17 cellular contexts compared by ENCODE assay signal in the genomic region with DNA sequence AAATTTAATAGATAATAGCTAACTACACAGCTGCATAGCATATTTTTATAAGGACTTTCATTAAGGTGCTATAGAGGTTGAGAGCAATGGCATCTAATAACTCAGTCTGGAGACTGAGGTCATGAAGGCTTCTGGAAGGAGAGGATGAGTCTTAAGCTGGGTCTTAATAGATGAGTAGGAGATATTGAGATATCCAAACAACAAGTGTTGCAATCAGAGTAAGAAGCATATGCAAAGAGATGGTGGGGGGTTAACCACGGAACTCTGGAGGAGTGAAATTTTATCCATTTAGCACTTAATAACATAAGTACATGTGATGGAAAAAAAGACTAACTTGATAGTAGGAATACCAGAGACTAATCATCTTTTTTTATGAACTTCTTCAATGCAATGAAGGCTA.
DNase-seq lines count a peak whose midpoint lies in the region; ATAC-seq and TF ChIP-seq lines count a peak whose summit lies in the region.
"Had no signal": no experiment of that assay in that cellular context is flagged by ENCODE, and none has a peak within 500 bp of the region (broad histone marks: within the 10 kb centered on the region; RNA-seq: fewer than 3 reads in every experiment).

No MANE protein-coding gene starts in this region.

- POLR2A ChIA-PET in GM10248 (lab: Yijun Ruan, JAX): no interaction called here

- H3K27me3 ChIP-seq in psoas muscle (ENCODE audit: insufficient read depth in 3 of 3, low read length in 2 of 3): peaks cover 0 to 2% (median 0%) of the 10 kb centered on the region in 3 donors
- H3K27me3 ChIP-seq: BLaER1 treated with 17β-estradiol and CSF1 and Interleukin-3, amounts not matched to agents 10 nM and 100 nM had no signal

- H3K27ac ChIP-seq in psoas muscle: no peak overlapping the region
- H3K27ac ChIP-seq: BLaER1 treated with 17β-estradiol and CSF1 and Interleukin-3, amounts not matched to agents 10 nM and 100 nM had no signal

- DNase-seq in NCI-H82 (lab: John Stamatoyannopoulos, UW) (peak; percentile 13), NCI-H82 treated with DMSO at 0.1 percent for 48 hours (lab: John Stamatoyannopoulos, UW; ENCODE audit: unreplicated experiment) (no peak), NCI-H460 (ENCODE audit: extremely low read depth, low read depth) (peak; percentile 72), fibroblast of mammary gland (ENCODE audit: low read depth) (peak; percentile 10), omental fat pad (ENCODE audit: low spot score) (no peak), GM10248 (ENCODE audit: extremely low spot score) (no peak), psoas muscle (no peak)
- DNase-seq in central memory CD4-positive, alpha-beta T cell: no peak
- DNase-seq: 8988T; Calu3; CD8-positive, alpha-beta T cell; DMS79 treated with DMSO at 0.1 percent for 48 hours; GF-D8 had no signal

- TF ChIP-seq CTCF in fibroblast of mammary gland (conservative IDR thresholded peaks at IDR 0.05; ENCODE audit: control insufficient read depth, insufficient read depth, low read depth, low read length): no peak
- no peak for TF ChIP-seq CTCF in omental fat pad (IDR thresholded peaks at IDR 0.05)
- no peak for TF ChIP-seq CTCF in GM10248 (IDR thresholded peaks at IDR 0.05; ENCODE audit: control extremely low read depth, extremely low read depth, low read depth, missing control alignments)
- no peak for TF ChIP-seq CTCF in psoas muscle (IDR thresholded peaks at IDR 0.05)

- peak; percentile 52 for ATAC-seq in omental fat pad (ENCODE audit: low FRiP score)
- no peak for ATAC-seq in psoas muscle
- ATAC-seq: CD8-positive, alpha-beta T cell; GM12878; HepG2 had no signal

- H3K4me3 ChIP-seq in fibroblast of mammary gland (ENCODE audit: control insufficient read depth, low read depth, low read length) (no peak overlapping the region), psoas muscle (no peak overlapping the region)
- H3K4me3 ChIP-seq: BLaER1 treated with 17β-estradiol and CSF1 and Interleukin-3, amounts not matched to agents 10 nM and 100 nM; GM12878; HAP-1 had no signal

- intact Hi-C loops in psoas muscle (cut with DNase I): no loop called here

- peaks cover 7% of the 10 kb centered on the region for H3K4me1 ChIP-seq in psoas muscle
- H3K4me1 ChIP-seq: HAP-1 had no signal

- no peaks in the 10 kb centered on the region for H3K9me3 ChIP-seq in psoas muscle
- H3K9me3 ChIP-seq: BLaER1 treated with 17β-estradiol and CSF1 and Interleukin-3, amounts not matched to agents 10 nM and 100 nM; HAP-1 had no signal

- CTCF ChIA-PET in GM10248 (lab: Yijun Ruan, JAX): no interaction called here

- no peaks in the 10 kb centered on the region for H3K36me3 ChIP-seq in psoas muscle (ENCODE audit: insufficient read depth in 1 of 2, low read depth in 1 of 2)
- H3K36me3 ChIP-seq: BLaER1 treated with 17β-estradiol and CSF1 and Interleukin-3, amounts not matched to agents 10 nM and 100 nM; HAP-1 had no signal

- WGBS in psoas muscle, 3 donors: 59 to 66% (median 63%) methylated on average over 1 of the region's 1 CpG

Comparison
In these comparisons a context has a peak if more than half of its experiments do, and no peak if none do; other contexts are left out.
1. DNase-seq: peak in NCI-H82 (single experiment), NCI-H460 (single experiment) and fibroblast of mammary gland (single experiment); none in NCI-H82 treated with DMSO at 0.1 percent for 48 hours (single experiment), omental fat pad (single experiment), GM10248 (single experiment), central memory CD4-positive, alpha-beta T cell (single experiment) and psoas muscle (0 of 2).